Comparison of ENCODE assay signal across 24 cellular contexts in the genomic region with DNA sequence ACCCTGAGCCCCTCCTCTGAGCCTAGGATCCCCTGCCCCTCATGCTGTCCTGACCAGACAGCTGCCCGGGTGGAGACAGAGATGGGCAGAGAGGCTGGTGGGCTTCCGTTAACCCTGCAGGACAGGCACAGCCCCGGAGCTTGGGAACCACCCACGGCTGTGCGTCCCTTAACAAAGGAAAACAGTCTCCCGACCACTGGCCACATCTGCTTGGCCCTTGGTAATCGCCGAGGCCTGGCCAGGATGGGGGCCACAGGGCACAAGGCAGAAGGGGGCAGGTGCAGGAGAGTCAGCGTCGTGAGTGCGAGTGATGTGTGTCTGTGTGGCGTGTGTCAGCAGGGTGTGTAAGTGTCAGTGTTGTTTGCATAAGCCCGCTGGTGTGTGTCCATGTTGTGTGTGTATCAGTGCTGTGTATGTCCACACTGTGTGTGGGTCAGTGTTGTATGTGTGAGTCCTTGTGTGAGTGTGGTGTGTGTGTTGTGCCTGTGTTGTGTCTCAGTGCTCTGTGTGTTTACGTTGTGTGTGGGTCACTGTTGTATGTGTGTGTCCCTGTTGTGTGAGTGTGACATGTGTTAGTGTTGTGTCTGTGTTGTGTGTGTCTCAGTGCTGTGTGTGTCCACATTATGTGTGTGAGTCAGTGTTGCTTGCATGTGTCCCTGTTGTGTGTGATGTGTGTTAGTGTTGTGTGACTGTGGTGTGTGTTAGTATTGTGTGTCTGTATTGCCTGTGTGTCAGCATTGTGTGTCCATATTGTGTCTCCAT.
A peak's percentile ranks its signal among the peaks of the same experiment; 100 is the strongest.
DNase-seq lines count a peak whose midpoint lies in the region; ATAC-seq, FAIRE-seq and TF ChIP-seq lines count a peak whose summit lies in the region.
"Had no signal": no experiment of that assay in that cellular context is flagged by ENCODE, and none has a peak within 500 bp of the region (broad histone marks: within the 10 kb centered on the region; RNA-seq: fewer than 3 reads in every experiment).

No MANE protein-coding gene starts in this region.

- ATAC-seq in K562 (no peak), upper lobe of right lung (peak; percentile 8), HG03097 (IDR thresholded peaks at IDR 0.05; ENCODE audit: low FRiP score, unreplicated experiment) (no peak)
- ATAC-seq: GM12878, Right ventricle myocardium inferior had no signal

- H3K14ac ChIP-seq in H9 (ENCODE audit: insufficient read depth, low read length), result no peak overlapping the region; the same call in 1 of the 2 replicates

- H3K36me3 ChIP-seq in K562 (ENCODE audit: control insufficient read depth, insufficient read depth, low read length) (peaks cover 6% of the 10 kb centered on the region; the same call in 2 of the 3 replicates), mesendoderm (ENCODE audit: control insufficient read depth, insufficient read depth, low read length) (no peaks in the 10 kb centered on the region), upper lobe of right lung (no peaks in the 10 kb centered on the region)
- H3K36me3 ChIP-seq: BLaER1 had no signal

- H3K79me2 ChIP-seq in H9 (ENCODE audit: insufficient read depth, low read length) (no peaks in the 10 kb centered on the region), K562 (ENCODE audit: control insufficient read depth, insufficient read depth, low read length) (no peaks in the 10 kb centered on the region), mesendoderm (ENCODE audit: control insufficient read depth, insufficient read depth, low read length) (no peaks in the 10 kb centered on the region)

- in situ Hi-C loops in K562 (cut with MboI), result no loop called here

- H2BK5ac ChIP-seq in H9 (ENCODE audit: insufficient read length, low read length) (no peak overlapping the region), mesendoderm (ENCODE audit: low read length) (no peak overlapping the region)

- no peak overlapping the region for H4K91ac ChIP-seq in H9 (ENCODE audit: insufficient read length, low read depth, low read length)

- no CpG with 5 or more reads among the region's 14 CpGs for WGBS in H9 (ENCODE audit: extremely low coverage, insufficient read length, low lambda C conversion rate)
- WGBS in K562 (ENCODE audit: insufficient coverage, low coverage, missing lambda C conversion rate), result 92% methylated on average over 9 of the region's 14 CpGs
- WGBS in mesendoderm (ENCODE audit: extremely low coverage, insufficient coverage, low lambda C conversion rate), result no CpG with 5 or more reads among the region's 14 CpGs

- intact Hi-C loops in K562 (cut with micrococcal nuclease), result no loop called here
- intact Hi-C loops in upper lobe of right lung (cut with DNase I), result no loop called here

- H3K27me3 ChIP-seq in H9 (ENCODE audit: insufficient read depth, low read length) (no peaks in the 10 kb centered on the region), K562 (ENCODE audit: control insufficient read depth in 2 of 2, insufficient read depth in 2 of 2, low read length in 2 of 2) (no peaks in the 10 kb centered on the region), mesendoderm (ENCODE audit: insufficient read depth, low read length, poor library complexity) (no peaks in the 10 kb centered on the region), upper lobe of right lung (peaks cover 4% of the 10 kb centered on the region)
- H3K27me3 ChIP-seq: BLaER1 had no signal

- no peak for TF ChIP-seq CTCF in H9 (conservative IDR thresholded peaks at IDR 0.05)
- no peak for TF ChIP-seq CTCF in K562 (IDR thresholded peaks at IDR 0.05 in 2 of 3, conservative IDR thresholded peaks at IDR 0.05 in 1 of 3; ENCODE audit: insufficient read depth in 2 of 3, low read depth in 1 of 3, low read length in 3 of 3)
- no peak for TF ChIP-seq CTCF in upper lobe of right lung (IDR thresholded peaks at IDR 0.05)

- TF ChIP-seq RAD21 in K562 (CRISPR knock-in tag; conservative IDR thresholded peaks at IDR 0.05 in 1 of 2, IDR thresholded peaks at IDR 0.05 in 1 of 2), result no peak

- no peaks in the 10 kb centered on the region for H3K9me1 ChIP-seq in K562 (ENCODE audit: control insufficient read depth, insufficient read depth, low read length)

- POLR2A ChIA-PET in K562 (lab: Yijun Ruan, JAX), result no interaction called here

- H3K9me3 Mint-ChIP-seq in H9, result no peaks in the 10 kb centered on the region

- no peaks in the 10 kb centered on the region for H3K23me2 ChIP-seq in H9 (ENCODE audit: insufficient read length, low read depth, low read length, poor library complexity, severe bottlenecking)

- H3K79me1 ChIP-seq in H9 (ENCODE audit: insufficient read depth, low read depth, low read length, poor library complexity, severe bottlenecking), result no peaks in the 10 kb centered on the region
- no peaks in the 10 kb centered on the region for H3K79me1 ChIP-seq in mesendoderm (ENCODE audit: low read length)

- no peak for FAIRE-seq in K562 (lab: Jason Lieb, UNC)
- FAIRE-seq: A204.1, GM12878 had no signal

- H4K5ac ChIP-seq in H9 (ENCODE audit: insufficient read length, low read depth, low read length) (no peak overlapping the region), mesendoderm (ENCODE audit: low read length) (no peak overlapping the region)

- H3K18ac ChIP-seq in H9 (ENCODE audit: insufficient read length, low read depth, low read length) (no peak overlapping the region), mesendoderm (ENCODE audit: low read length) (no peak overlapping the region)

- H3K36me3 Mint-ChIP-seq in H9 (ENCODE audit: insufficient read depth in 1 of 3, low read depth in 3 of 3), result no peaks in the 10 kb centered on the region; a peak in 1 of 7 replicates

- H2AFZ ChIP-seq in H9 (ENCODE audit: low read length), result no peak overlapping the region
- no peak overlapping the region for H2AFZ ChIP-seq in K562 (ENCODE audit: low read depth, low read length)
- H2AFZ ChIP-seq: PC-9 had no signal

- no peak overlapping the region for H3K4me3 ChIP-seq in K562
- H3K4me3 ChIP-seq in mesendoderm (ENCODE audit: low read length), result no peak overlapping the region
- H3K4me3 ChIP-seq in upper lobe of right lung, result no peak overlapping the region
- H3K4me3 ChIP-seq: BLaER1, GM12878, PC-9 had no signal

- H2BK15ac ChIP-seq in H9 (ENCODE audit: low read depth, low read length), result no peak overlapping the region
- H2BK15ac ChIP-seq in mesendoderm (replicated peaks; ENCODE audit: low read depth), result no peak overlapping the region

- H3K56ac ChIP-seq in H9 (ENCODE audit: insufficient read length, low read depth, low read length) (no peak overlapping the region), mesendoderm (ENCODE audit: low read length) (no peak overlapping the region)

- no peak overlapping the region for H3K4me3 Mint-ChIP-seq in H9
- H3K4me3 Mint-ChIP-seq: CD8-positive, alpha-beta memory T cell; IgD-negative memory B cell had no signal

- no peak overlapping the region for H2BK120ac ChIP-seq in H9 (ENCODE audit: low read depth, low read length, poor library complexity, severe bottlenecking)
- no peak overlapping the region for H2BK120ac ChIP-seq in mesendoderm (ENCODE audit: low read depth, low read length)

- H3K9ac ChIP-seq in H9 (ENCODE audit: extremely low read depth, insufficient read length, low read length) (no peak overlapping the region), K562 (ENCODE audit: insufficient read depth in 1 of 2, low read depth in 2 of 2, low read length in 2 of 2) (no peak overlapping the region), mesendoderm (ENCODE audit: low read length) (no peak overlapping the region)
- H3K9ac ChIP-seq: BLaER1 had no signal

- no peak overlapping the region for H2AK5ac ChIP-seq in H9 (ENCODE audit: insufficient read length, low read length)
- H2AK5ac ChIP-seq in mesendoderm (ENCODE audit: low read length), result peak overlapping the region; percentile 82

- TF ChIP-seq EP300 in K562 (IDR thresholded peaks at IDR 0.05; ENCODE audit: low read length), result no peak

- H2BK12ac ChIP-seq in H9 (ENCODE audit: insufficient read length, low read depth, low read length), result no peak overlapping the region

- 0 out of 2 replicates have a peak, but pooled peaks have one; percentile 29 for TF ChIP-seq POLR2A in K562 (conservative IDR thresholded peaks at IDR 0.05)

- no peak overlapping the region for H3T11ph ChIP-seq in H9 (ENCODE audit: low read length)

- H3K23ac ChIP-seq in H9 (ENCODE audit: insufficient read length, low read depth, low read length) (peak overlapping the region; percentile 3), mesendoderm (ENCODE audit: low read length) (peak overlapping the region; percentile 45)

- no peak overlapping the region for H2BK20ac ChIP-seq in H9 (ENCODE audit: low read depth, low read length, poor library complexity, severe bottlenecking)

- no peak overlapping the region for H4K8ac ChIP-seq in H9 (replicated peaks; ENCODE audit: insufficient read length, low read depth, low read length)
- H4K8ac ChIP-seq in mesendoderm (ENCODE audit: low read depth, low read length), result no peak overlapping the region

- CTCF ChIA-PET in K562 (lab: Yijun Ruan, JAX; ENCODE audit: low intra/inter-chr PET ratio), result no interaction called here

- H3K27me3 Mint-ChIP-seq in H9 (ENCODE audit: low read depth), result peaks cover 25% of the 10 kb centered on the region
- H3K27me3 Mint-ChIP-seq: IgD-negative memory B cell had no signal

- no peaks in the 10 kb centered on the region for H4K20me1 ChIP-seq in H9 (ENCODE audit: control insufficient read depth, insufficient read depth, insufficient read length)
- H4K20me1 ChIP-seq in K562 (replicated peaks; ENCODE audit: control insufficient read depth, insufficient read depth, low read length), result peaks cover 6% of the 10 kb centered on the region; the same call in 1 of the 2 replicates
- H4K20me1 ChIP-seq: BLaER1 had no signal

- peaks cover 25 to 35% of the 10 kb centered on the region in 2 experiments for H3K4me1 Mint-ChIP-seq in H9
- H3K4me1 Mint-ChIP-seq: CD8-positive, alpha-beta memory T cell had no signal

- DNase-seq in H9 (no peak), K562 (ENCODE audit: extremely low read depth in 1 of 4, low spot score in 3 of 4) (no peak), mesendoderm (no peak), upper lobe of right lung (no peak), substantia nigra (lab: John Stamatoyannopoulos, UW) (no peak), ecto neural progenitor cell (ENCODE audit: low spot score) (no peak)
- DNase-seq: CD8-positive, alpha-beta memory T cell; DMS 273 treated with DMSO at 0.1 percent for 48 hours; DMS79; EL; GDM1; NCI-H1092; NCI-H1417 treated with DMSO at 0.1 percent for 48 hours; NCI-H1694 treated with DMSO at 0.1 percent for 48 hours; NCI-H2081; NCI-H2227 treated with DMSO at 0.1 percent for 48 hours; NCI-H526 treated with DMSO at 0.1 percent for 48 hours; PC-9 had no signal

- H3K9me3 ChIP-seq in H9 (ENCODE audit: control insufficient read depth, low read depth, low read length) (no peaks in the 10 kb centered on the region), K562 (replicated peaks; ENCODE audit: control insufficient read depth, insufficient read depth, low read depth, low read length) (no peaks in the 10 kb centered on the region), upper lobe of right lung (no peaks in the 10 kb centered on the region)

- H3K27ac ChIP-seq in H9 (ENCODE audit: insufficient read length, low read depth, low read length), result no peak overlapping the region
- no peak overlapping the region for H3K27ac ChIP-seq in K562 (ENCODE audit: extremely low read depth, low read depth, low read length)
- H3K27ac ChIP-seq in mesendoderm (ENCODE audit: low read depth, low read length), result no peak overlapping the region
- H3K27ac ChIP-seq in upper lobe of right lung, result no peak overlapping the region
- H3K27ac ChIP-seq in substantia nigra (ENCODE audit: low read depth, low read length, poor library complexity, severe bottlenecking), result no peak overlapping the region
- H3K27ac ChIP-seq: BLaER1, PC-9 had no signal

- no peaks in the 10 kb centered on the region for H3K4me1 ChIP-seq in H9 (ENCODE audit: insufficient read depth, low read length)
- peaks cover 0 to 12% of the 10 kb centered on the region in 2 experiments; a peak in 1 of 5 replicates for H3K4me1 ChIP-seq in K562 (replicated peaks in 1 of 2; ENCODE audit: control insufficient read depth in 2 of 2, insufficient read depth in 2 of 2, low read length in 2 of 2)
- no peaks in the 10 kb centered on the region for H3K4me1 ChIP-seq in mesendoderm (ENCODE audit: control insufficient read depth, low read depth, low read length)
- no peaks in the 10 kb centered on the region for H3K4me1 ChIP-seq in upper lobe of right lung

- H3K4ac ChIP-seq in H9 (ENCODE audit: low read depth, low read length), result no peak overlapping the region
- H3K4ac ChIP-seq in mesendoderm (ENCODE audit: low read depth, low read length), result no peak overlapping the region

- no peak overlapping the region for H3K4me2 ChIP-seq in H9 (ENCODE audit: insufficient read depth, insufficient read length, low read length)
- H3K4me2 ChIP-seq in K562 (ENCODE audit: insufficient read depth, low read length), result no peak overlapping the region
- no peak overlapping the region for H3K4me2 ChIP-seq in mesendoderm (ENCODE audit: low read length)
- H3K4me2 ChIP-seq: BLaER1 had no signal

- H3K27ac Mint-ChIP-seq in H9, result no peak overlapping the region
- H3K27ac Mint-ChIP-seq: CD8-positive, alpha-beta memory T cell had no signal

- no TSS peak for BruUV-seq in K562 (replicated peaks; lab: Mats Ljungman, UMichigan)
